Comparison of ENCODE assay signal across 8 cellular contexts in genomic region chr10:128047991-128048826, GRCh38.
DNase-seq lines count a peak whose midpoint lies in the region; ATAC-seq and TF ChIP-seq lines count a peak whose summit lies in the region.

No MANE protein-coding gene starts in this region.

- H3K36me3 ChIP-seq in DND-41 (ENCODE audit: insufficient read depth, low read length): peaks cover 16% of the 10 kb centered on the region
- peaks cover 22% of the 10 kb centered on the region for H3K36me3 ChIP-seq in brain microvascular endothelial cell (replicated peaks)
- H3K36me3 ChIP-seq in lower lobe of right lung: peaks cover 26% of the 10 kb centered on the region

- no peaks in the 10 kb centered on the region for H3K9me3 ChIP-seq in DND-41 (ENCODE audit: insufficient read depth, low read length, severe bottlenecking)
- no peaks in the 10 kb centered on the region for H3K9me3 ChIP-seq in lower lobe of right lung

- peak overlapping the region; percentile 68 for H3K9ac ChIP-seq in DND-41 (ENCODE audit: low read depth, low read length)

- H3K27me3 ChIP-seq in DND-41 (ENCODE audit: insufficient read depth, low read length, poor library complexity) (no peaks in the 10 kb centered on the region), brain microvascular endothelial cell (replicated peaks) (no peaks in the 10 kb centered on the region), lower lobe of right lung (ENCODE audit: low read depth) (no peaks in the 10 kb centered on the region)

- in situ Hi-C loops in brain microvascular endothelial cell (cut with HindIII; ENCODE audit: low pct_ligation_motif_present, low sequenced_read_pairs): no loop called here

- H3K4me2 ChIP-seq in DND-41 (ENCODE audit: insufficient read depth, low read length): peak overlapping the region; percentile 94

- no peaks in the 10 kb centered on the region for H4K20me1 ChIP-seq in DND-41 (ENCODE audit: insufficient read depth, low read length)

- ATAC-seq in DND-41 (ENCODE audit: insufficient read depth, low read depth): peak; percentile 44
- peak; percentile 41 for ATAC-seq in GM21515 (IDR thresholded peaks at IDR 0.05; ENCODE audit: unreplicated experiment)
- ATAC-seq in lower lobe of right lung: peak; percentile 56 to 63

- DNase-seq in DND-41 (peak; percentile 43), NAMALWA (ENCODE audit: low spot score) (peak; percentile 60), brain microvascular endothelial cell (peak; percentile 55), lower lobe of right lung (no peak), ureter (ENCODE audit: low spot score) (peak; percentile 62), NCI-H1436 treated with DMSO at 0.1 percent for 48 hours (lab: John Stamatoyannopoulos, UW) (no peak)
- no peak for DNase-seq in effector CD4-positive, alpha-beta T cell

- intact Hi-C loops in lower lobe of right lung (cut with DNase I): no loop called here

- H2AFZ ChIP-seq in DND-41 (ENCODE audit: low read depth, low read length): peak overlapping the region; percentile 80

- H3K4me3 ChIP-seq in DND-41 (ENCODE audit: low read depth in 1 of 2, low read length in 2 of 2) (peak overlapping the region; percentile 44 to 76), brain microvascular endothelial cell (ENCODE audit: low read depth, low read length) (no peak overlapping the region), lower lobe of right lung (peak overlapping the region; percentile 53)

- H3K79me2 ChIP-seq in DND-41 (ENCODE audit: insufficient read depth, low read length): peaks cover 19% of the 10 kb centered on the region

- peak overlapping the region; percentile 87 for H3K27ac ChIP-seq in DND-41 (ENCODE audit: low read length)
- peak overlapping the region; percentile 25 for H3K27ac ChIP-seq in brain microvascular endothelial cell
- H3K27ac ChIP-seq in lower lobe of right lung: peak overlapping the region; percentile 82

- TF ChIP-seq CTCF in DND-41 (IDR thresholded peaks at IDR 0.05; ENCODE audit: borderline replicate concordance, extremely low read depth, low read length, poor library complexity, severe bottlenecking): no peak
- TF ChIP-seq CTCF in brain microvascular endothelial cell (IDR thresholded peaks at IDR 0.05; ENCODE audit: low read depth, low read length, missing control alignments): no peak
- no peak for TF ChIP-seq CTCF in lower lobe of right lung (IDR thresholded peaks at IDR 0.05)

- peaks cover 44% of the 10 kb centered on the region for H3K4me1 ChIP-seq in DND-41 (ENCODE audit: insufficient read depth, low read length)
- peaks cover 49% of the 10 kb centered on the region for H3K4me1 ChIP-seq in lower lobe of right lung

Comparison
In these comparisons a context has a peak if more than half of its experiments do, and no peak if none do; other contexts are left out.
1. DNase-seq: peak in DND-41 (single experiment), NAMALWA (single experiment), brain microvascular endothelial cell (single experiment) and ureter (single experiment); none in lower lobe of right lung (single experiment), effector CD4-positive, alpha-beta T cell (single experiment) and NCI-H1436 treated with DMSO at 0.1 percent for 48 hours (single experiment).
2. H3K27ac ChIP-seq: peak in every context shown above with its lines; median percentile 87 in DND-41; 82 in lower lobe of right lung; 25 in brain microvascular endothelial cell.
3. Peak in every context shown above with its lines, with median percentiles within 50 percentile points of each other: ATAC-seq.